Comparison of ENCODE assay signal across 25 cellular contexts in the genomic region with DNA sequence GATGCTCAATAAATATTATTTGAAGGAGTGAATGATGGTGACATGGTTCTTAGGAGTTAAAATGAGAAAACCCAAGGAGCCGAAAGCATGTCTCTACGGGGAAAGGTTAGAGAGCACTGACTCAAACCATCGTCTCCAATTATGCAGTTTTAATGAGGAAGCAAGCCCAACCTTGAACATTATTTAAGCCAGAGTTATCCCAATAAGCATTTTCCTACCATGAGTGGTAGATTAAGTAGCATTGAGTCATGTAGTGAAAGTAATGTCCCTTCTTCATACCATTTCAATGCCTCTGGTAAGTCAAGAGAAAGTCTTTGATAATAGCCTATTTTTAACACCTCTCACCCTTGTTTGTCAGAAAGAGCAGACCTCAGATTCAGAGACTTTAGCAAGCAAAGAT.
"Had no signal": no experiment of that assay in that cellular context is flagged by ENCODE, and none has a peak within 500 bp of the region (broad histone marks: within the 10 kb centered on the region; RNA-seq: fewer than 3 reads in every experiment).

No MANE protein-coding gene starts in this region.

- H3K27me3 Mint-ChIP-seq: progenitor cell of endocrine pancreas had no signal

- H3K4me1 Mint-ChIP-seq: mesothelial cell of epicardium had no signal

- H3K27ac ChIP-seq: body of pancreas, colonic mucosa, epithelial cell of prostate, gastroesophageal sphincter, ovary, sigmoid colon, stomach, tibial nerve, VCaP had no signal

- H3K4me1 ChIP-seq: body of pancreas, colonic mucosa, gastroesophageal sphincter, sigmoid colon, stomach, tibial nerve had no signal

- H3K36me3 Mint-ChIP-seq: activated naive CD8-positive, alpha-beta T cell; naive B cell; stimulated activated naive B cell treated with anti-CD40 and anti-IgM and Interleukin-4, amounts not matched to agents 10 μg/mL and 1 μg/mL and 100 μg/mL, for 72 hours had no signal

- H3K27me3 ChIP-seq: body of pancreas, colonic mucosa, gastroesophageal sphincter, ovary, sigmoid colon, stomach, tibial nerve had no signal

- ATAC-seq: body of pancreas; gastroesophageal sphincter; stimulated activated naive B cell treated with anti-CD40 and anti-IgM and Interleukin-4, amounts not matched to agents 10 μg/mL and 1 μg/mL and 100 μg/mL, for 72 hours had no signal

- DNase-seq: activated CD4-positive, alpha-beta T cell treated with anti-CD3 and anti-CD28 coated beads for 4 hours; activated CD4-positive, alpha-beta T cell treated with anti-CD3 and anti-CD28 coated beads, Interleukin-2, amount 50 U/mL, for 4 hours; activated gamma-delta T cell; anterior cingulate cortex; body of pancreas; cerebellar nuclear complex; colonic mucosa; effector CD8-positive, alpha-beta T cell; hippocampal formation; kidney; naive B cell; ovary; sigmoid colon; small intestine; stimulated activated CD4-positive, alpha-beta T cell treated with anti-CD3 and anti-CD28 coated beads, Interleukin-1b, Interleukin-23, amount 100 ng/mL, for 48 hours; stimulated activated naive B cell treated with anti-CD40 and anti-IgM and Interleukin-4, amounts not matched to agents 10 μg/mL and 1 μg/mL and 100 μg/mL, for 72 hours; stomach had no signal

- H3K9me3 ChIP-seq: body of pancreas, colonic mucosa, gastroesophageal sphincter, ovary, sigmoid colon, stomach, tibial nerve had no signal

- H3K4me3 Mint-ChIP-seq: activated naive CD8-positive, alpha-beta T cell; activated T-helper 1 cell treated with anti-CD3 and anti-CD28 coated beads, Interleukin-12 subunit alpha, Interleukin-12 subunit beta, Interleukin-2, Interleukin-4 antibody, amounts not matched to agents 30 ng/mL and 10 ng/mL and 1 ng/mL, durations not matched to agents 14 hours and 24 hours and 36 hours; mesothelial cell of epicardium; naive B cell; stimulated activated naive B cell treated with anti-CD40 and anti-IgM and Interleukin-4, amounts not matched to agents 10 μg/mL and 1 μg/mL and 100 μg/mL, for 72 hours had no signal

- H3K9me3 Mint-ChIP-seq: activated T-helper 1 cell treated with anti-CD3 and anti-CD28 coated beads, Interleukin-12 subunit alpha, Interleukin-12 subunit beta, Interleukin-2, Interleukin-4 antibody, amounts not matched to agents 30 ng/mL and 10 ng/mL and 1 ng/mL, durations not matched to agents 14 hours and 24 hours and 36 hours; mesothelial cell of epicardium had no signal

- H3K4me3 ChIP-seq: body of pancreas, colonic mucosa, gastroesophageal sphincter, ovary, sigmoid colon, stomach, tibial nerve had no signal

- H3K27ac Mint-ChIP-seq: activated naive CD8-positive, alpha-beta T cell; activated T-helper 1 cell treated with anti-CD3 and anti-CD28 coated beads, Interleukin-12 subunit alpha, Interleukin-12 subunit beta, Interleukin-2, Interleukin-4 antibody, amounts not matched to agents 30 ng/mL and 10 ng/mL and 1 ng/mL, durations not matched to agents 14 hours and 24 hours and 36 hours; mesothelial cell of epicardium; naive B cell; progenitor cell of endocrine pancreas; stimulated activated naive B cell treated with anti-CD40 and anti-IgM and Interleukin-4, amounts not matched to agents 10 μg/mL and 1 μg/mL and 100 μg/mL, for 72 hours had no signal

- H3K36me3 ChIP-seq: colonic mucosa, gastroesophageal sphincter, ovary, sigmoid colon, stomach, tibial nerve had no signal
